Comparison of ENCODE assay signal across 8 cellular contexts in the genomic region with DNA sequence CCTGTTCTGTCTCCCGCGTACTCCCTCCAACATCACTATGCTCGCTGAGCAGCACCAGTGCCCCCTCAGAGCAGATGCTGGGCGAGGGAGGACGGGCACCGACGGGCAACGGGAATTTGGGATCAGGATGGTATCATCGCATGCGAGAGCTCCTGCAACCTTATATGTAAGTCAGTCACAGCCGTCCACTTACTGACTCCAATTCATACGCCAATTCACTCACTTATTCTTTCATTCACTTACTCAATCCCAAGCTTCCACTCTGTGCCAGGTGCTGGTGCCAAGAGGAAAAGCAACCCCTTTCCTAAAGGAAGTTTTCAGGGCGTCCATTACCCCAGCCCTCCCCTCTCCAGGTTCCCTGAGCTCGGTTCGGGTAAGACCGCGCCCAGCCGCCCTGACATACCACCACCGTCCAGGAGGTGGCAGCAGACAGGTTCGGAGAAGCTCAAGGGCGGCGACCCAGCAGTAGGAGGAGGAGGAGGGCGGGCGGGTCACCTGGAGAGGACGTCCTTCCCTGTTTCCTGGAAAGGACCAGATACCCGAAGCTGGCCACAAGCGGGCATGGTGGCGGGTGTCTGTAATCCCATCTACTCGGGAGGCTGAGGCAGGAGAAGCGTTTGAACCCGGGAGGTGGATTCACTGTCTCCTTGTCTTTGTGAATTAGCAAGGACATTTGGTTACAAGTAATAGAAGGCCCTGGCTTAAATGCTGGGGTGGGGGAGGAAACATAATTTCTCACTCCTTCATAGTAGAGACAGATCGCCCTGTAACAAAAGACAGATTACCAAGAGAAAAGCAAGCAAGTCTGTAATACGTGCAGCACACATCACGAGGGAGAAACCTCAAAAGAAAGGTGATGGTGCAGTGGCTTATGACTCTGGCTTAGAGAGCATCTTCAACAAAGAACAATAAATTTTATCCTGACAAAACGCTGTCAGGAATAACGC. TPM values are rescaled to one million over a fixed set of nuclear protein-coding genes. Genes with fewer than 3 reads are reported as not detected.
DNase-seq lines count a peak whose midpoint lies in the region; ATAC-seq lines count a peak whose summit lies in the region.

No MANE protein-coding gene starts in this region.

- no peak overlapping the region for H3K27ac Mint-ChIP-seq in immature natural killer cell

- ATAC-seq in HG02981 (IDR thresholded peaks at IDR 0.05; ENCODE audit: unreplicated experiment), result peak; percentile 54
- no peak for ATAC-seq in HG03378 (IDR thresholded peaks at IDR 0.05; ENCODE audit: unreplicated experiment)

- peaks cover 10 to 11% of the 10 kb centered on the region in 2 donors for H3K4me1 Mint-ChIP-seq in immature natural killer cell

- H3K27me3 Mint-ChIP-seq in immature natural killer cell (ENCODE audit: low read depth in 3 of 3), result peaks cover 15 to 16% (median 16%) of the 10 kb centered on the region in 3 donors

- peaks cover 0 to 3% (median 0%) of the 10 kb centered on the region in 3 donors for H3K36me3 Mint-ChIP-seq in immature natural killer cell

- peak overlapping the region; percentile 76 for H3K27ac ChIP-seq in caudate nucleus (ENCODE audit: low read depth, low read length)

- H3K9me3 Mint-ChIP-seq in immature natural killer cell, result no peaks in the 10 kb centered on the region

- peak overlapping the region in 3 of 5 donors; percentile 4 to 52 (median 22) for H3K4me3 Mint-ChIP-seq in immature natural killer cell

- DNase-seq in D341Med (ENCODE audit: low spot score) (peak; percentile 88), NCI-H226 (peak; percentile 73), caudate nucleus (lab: John Stamatoyannopoulos, UW) (peak in 58 of 61 donors; percentile 10 to 89 (median 64)), immature natural killer cell (peak; percentile 60 to 74 (median 66)), smooth muscle cell of the brain vasculature (ENCODE audit: low read depth, low spot score) (peak; percentile 46)
- DNase-seq in activated CD4-positive, CD25-positive, alpha-beta regulatory T cell (lab: John Stamatoyannopoulos, UW), result peak; percentile 71 to 93 (median 80)

RNA-seq across cellular contexts. Expression of a gene that starts 7.6 kb away (rescaled TPM):
- polyA plus RNA-seq in immature natural killer cell, result not detected

RNA-seq across cellular contexts. Expression of a gene that starts 36.6 kb away (rescaled TPM):
- under 1 TPM in 1 of 3 donors, not detected in 2; 0.42 TPM for polyA plus RNA-seq in immature natural killer cell

RNA-seq across cellular contexts. Expression of a gene that starts 38.6 kb away (rescaled TPM):
- polyA plus RNA-seq in immature natural killer cell, result not detected
